8 cellular contexts compared by ENCODE assay signal in the genomic region with DNA sequence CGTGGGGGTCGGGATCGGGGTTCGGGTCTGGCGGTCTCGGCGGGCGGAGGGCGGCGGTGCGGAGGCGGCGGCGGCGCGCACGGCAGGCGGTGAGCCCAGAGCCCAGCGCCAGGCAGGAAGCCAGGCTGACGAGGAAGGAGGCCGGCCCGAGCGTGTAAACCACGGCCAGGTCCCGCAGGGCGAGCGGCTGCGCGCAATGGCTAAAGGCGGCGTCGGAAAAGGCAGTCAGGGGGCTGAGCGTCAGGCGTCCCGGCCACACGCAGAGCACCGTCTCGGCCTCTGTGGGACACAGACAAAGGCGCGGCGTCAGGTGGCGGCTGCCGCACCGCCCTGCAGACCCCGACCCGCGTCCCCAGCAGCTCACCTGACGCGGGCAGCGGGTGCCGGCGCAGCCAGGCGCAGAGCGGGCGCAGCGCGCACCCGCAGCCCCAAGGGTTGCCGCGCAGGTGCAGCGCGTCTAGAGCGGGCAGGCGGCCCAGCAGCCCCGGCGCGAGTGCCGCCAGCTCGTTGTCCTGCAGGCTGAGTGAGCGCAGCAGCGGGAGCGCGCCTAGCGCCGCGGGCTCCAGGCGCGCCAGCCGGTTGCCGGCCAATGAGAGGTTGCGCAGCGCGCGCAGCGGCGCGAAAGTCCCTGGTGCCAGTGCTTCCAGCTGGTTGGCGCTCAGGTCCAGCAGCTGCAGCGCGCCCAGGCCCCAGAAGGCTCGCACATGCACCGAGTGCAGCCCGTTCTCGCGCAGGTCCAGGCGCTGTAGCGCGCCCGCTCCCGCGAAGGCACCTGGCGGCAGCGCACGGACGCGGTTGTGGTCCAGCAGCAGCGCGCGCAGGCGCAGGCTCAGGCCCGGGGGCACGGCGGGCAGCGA. TPM values are rescaled to one million over a fixed set of nuclear protein-coding genes. Genes with fewer than 3 reads are reported as not detected.
DNase-seq lines count a peak whose midpoint lies in the region; ATAC-seq, FAIRE-seq and TF ChIP-seq lines count a peak whose summit lies in the region.

No MANE protein-coding gene starts in this region.

- H3K4me3 ChIP-seq in A549 (peak overlapping the region; percentile 47), GM12864 (ENCODE audit: low read depth, low read length) (peak overlapping the region; percentile 46), iPS DF 6.9 (ENCODE audit: low read length) (peak overlapping the region; percentile 35)

- CTCF ChIA-PET in A549 (lab: Yijun Ruan, JAX): interaction anchor here (0.5 to 16.5 kb wide), 11 partner anchors 10 to 67 kb away, joined by 3 to 156 read pairs (median 5); a partner anchor contains a TSS

- no peak for TF ChIP-seq CTCF in A549 (IDR thresholded peaks at IDR 0.05)
- no peak for TF ChIP-seq CTCF in GM12864 (IDR thresholded peaks at IDR 0.05; ENCODE audit: low read depth, low read length, missing control alignments)

- H3K4me2 ChIP-seq in A549: peak overlapping the region; percentile 99

- H3K27me3 Mint-ChIP-seq in stimulated activated memory B cell treated with anti-CD40 and anti-IgM and Interleukin-4, amounts not matched to agents 10 μg/mL and 1 μg/mL and 100 μg/mL, for 72 hours: peaks cover 67% of the 10 kb centered on the region

- no peak overlapping the region for H3K27ac Mint-ChIP-seq in activated naive CD4-positive, alpha-beta T cell treated with anti-CD3 and anti-CD28 coated beads, Interleukin-2, amount 50 U/mL, for 72 hours
- no peak overlapping the region for H3K27ac Mint-ChIP-seq in stimulated activated memory B cell treated with anti-CD40 and anti-IgM and Interleukin-4, amounts not matched to agents 10 μg/mL and 1 μg/mL and 100 μg/mL, for 72 hours

- no peak for FAIRE-seq in A549 (lab: Jason Lieb, UNC)

- H3K4me3 Mint-ChIP-seq in stimulated activated memory B cell treated with anti-CD40 and anti-IgM and Interleukin-4, amounts not matched to agents 10 μg/mL and 1 μg/mL and 100 μg/mL, for 72 hours: peak overlapping the region; percentile 72

- H3K36me3 ChIP-seq in iPS DF 6.9 (ENCODE audit: control insufficient read depth, insufficient read depth, low read length): no peaks in the 10 kb centered on the region; the same call in 1 of the 2 replicates

- no peaks in the 10 kb centered on the region for H3K9me3 ChIP-seq in A549
- no peaks in the 10 kb centered on the region for H3K9me3 ChIP-seq in iPS DF 6.9 (ENCODE audit: control insufficient read depth, insufficient read depth, low read length)

- ATAC-seq in A549: peak; percentile 37 to 57
- peak; percentile 23 to 55 for ATAC-seq in activated naive CD4-positive, alpha-beta T cell treated with anti-CD3 and anti-CD28 coated beads, Interleukin-2, amount 50 U/mL, for 72 hours
- no peak for ATAC-seq in stimulated activated memory B cell treated with anti-CD40 and anti-IgM and Interleukin-4, amounts not matched to agents 10 μg/mL and 1 μg/mL and 100 μg/mL, for 72 hours
- ATAC-seq in GM18907 (IDR thresholded peaks at IDR 0.05; ENCODE audit: unreplicated experiment): no peak

- POLR2A ChIA-PET in A549 (lab: Yijun Ruan, JAX): interaction anchor here (0.6 to 1.8 kb wide), 7 partner anchors 12 to 177 kb away, joined by 3 to 7 read pairs (median 4); a partner anchor contains a TSS

- no peak for TF ChIP-seq RAD21 in A549 (conservative IDR thresholded peaks at IDR 0.05 in 1 of 2, IDR thresholded peaks at IDR 0.05 in 1 of 2)

- TF ChIP-seq EP300 in A549 (IDR thresholded peaks at IDR 0.05): no peak

- H3K9me3 Mint-ChIP-seq in activated naive CD4-positive, alpha-beta T cell treated with anti-CD3 and anti-CD28 coated beads, Interleukin-2, amount 50 U/mL, for 72 hours: no peaks in the 10 kb centered on the region
- H3K9me3 Mint-ChIP-seq in stimulated activated memory B cell treated with anti-CD40 and anti-IgM and Interleukin-4, amounts not matched to agents 10 μg/mL and 1 μg/mL and 100 μg/mL, for 72 hours: no peaks in the 10 kb centered on the region

- H3K4me1 Mint-ChIP-seq in stimulated activated memory B cell treated with anti-CD40 and anti-IgM and Interleukin-4, amounts not matched to agents 10 μg/mL and 1 μg/mL and 100 μg/mL, for 72 hours: peaks cover 6% of the 10 kb centered on the region

- DNase-seq in A549 (ENCODE audit: low read depth in 1 of 2, low spot score in 1 of 2) (peak; percentile 74 to 84), GM12864 (ENCODE audit: low read depth) (no peak), NCI-H2171 (lab: John Stamatoyannopoulos, UW) (peak; percentile 74), iPS DF 6.9 (ENCODE audit: low read depth, low spot score) (no peak), H4 (ENCODE audit: low spot score) (no peak)
- peak in 1 of 2 donors; percentile 36 for DNase-seq in activated naive CD4-positive, alpha-beta T cell treated with anti-CD3 and anti-CD28 coated beads, Interleukin-2, amount 50 U/mL, for 72 hours (ENCODE audit: low spot score in 2 of 2)

- peaks cover 27% of the 10 kb centered on the region for H3K4me1 ChIP-seq in A549
- H3K4me1 ChIP-seq in iPS DF 6.9 (ENCODE audit: control insufficient read depth, insufficient read depth, low read length): peaks cover 7% of the 10 kb centered on the region

- H3K27ac ChIP-seq in A549 (peak overlapping the region; percentile 59 to 78), iPS DF 6.9 (ENCODE audit: low read length) (no peak overlapping the region)

- under 1% methylated on average over 29 of the region's 114 CpGs for WGBS in A549 (ENCODE audit: missing lambda C conversion rate)
- no CpG with 5 or more reads among the region's 114 CpGs for WGBS in iPS DF 6.9 (ENCODE audit: insufficient coverage, insufficient read length)

- H3K27me3 ChIP-seq in iPS DF 6.9 (ENCODE audit: control insufficient read depth, insufficient read depth, low read length): peaks cover 35% of the 10 kb centered on the region

- peak; percentile 39 for TF ChIP-seq POLR2A in A549 (IDR thresholded peaks at IDR 0.05; ENCODE audit: low read length)

- H3K36me3 Mint-ChIP-seq in activated naive CD4-positive, alpha-beta T cell treated with anti-CD3 and anti-CD28 coated beads, Interleukin-2, amount 50 U/mL, for 72 hours: no peaks in the 10 kb centered on the region
- no peaks in the 10 kb centered on the region for H3K36me3 Mint-ChIP-seq in stimulated activated memory B cell treated with anti-CD40 and anti-IgM and Interleukin-4, amounts not matched to agents 10 μg/mL and 1 μg/mL and 100 μg/mL, for 72 hours

TF ChIP-seq in A549, 52 proteins besides CTCF, POLR2A, EP300 and RAD21 (continues in another document):
- TF ChIP-seq, protein P1, sequence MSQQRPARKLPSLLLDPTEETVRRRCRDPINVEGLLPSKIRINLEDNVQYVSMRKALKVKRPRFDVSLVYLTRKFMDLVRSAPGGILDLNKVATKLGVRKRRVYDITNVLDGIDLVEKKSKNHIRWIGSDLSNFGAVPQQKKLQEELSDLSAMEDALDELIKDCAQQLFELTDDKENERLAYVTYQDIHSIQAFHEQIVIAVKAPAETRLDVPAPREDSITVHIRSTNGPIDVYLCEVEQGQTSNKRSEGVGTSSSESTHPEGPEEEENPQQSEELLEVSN (IDR thresholded peaks at IDR 0.05; ENCODE audit: borderline replicate concordance, low read depth): peak; percentile 61

RNA-seq across cellular contexts. Expression of a gene that starts 0.7 kb away (rescaled TPM):
- 0.08 and 0.09 TPM in 2 replicates for polyA plus RNA-seq in A549 (2011; rRNA removed)
- polyA plus RNA-seq in A549 (2012; cell fraction: cytosol; rRNA removed): 1.4 and 2.3 TPM in 2 replicates
- 0.81 and 2.7 TPM in 2 replicates for polyA plus RNA-seq in A549 (2012; cell fraction: nucleus; rRNA removed)
- 0.80 to 1.2 TPM (median 1.0 TPM) in 3 replicates for polyA plus RNA-seq in A549 (2017; fragmentation: RNase III; extraction: RNeasy Plus Mini Kit Qiagen cat#74134 plus additional on column Dnase treatment)
- not detected in 2 replicates for polyA minus RNA-seq in A549 (2011; rRNA and poly(A)+ RNA removed)
- not detected for total RNA-seq in activated naive CD4-positive, alpha-beta T cell treated with anti-CD3 and anti-CD28 coated beads, Interleukin-2, amount 50 U/mL, for 72 hours
- 0.10 and 0.12 TPM in 2 replicates for total RNA-seq in H4 (2014; rRNA removed; shearing (Covaris generic))

RNA-seq across cellular contexts. Expression of a gene that starts 2.7 kb away (rescaled TPM):
- not detected in 2 replicates for polyA plus RNA-seq in A549 (2011; rRNA removed)
- not detected in 2 replicates for polyA plus RNA-seq in A549 (2012; cell fraction: cytosol; rRNA removed)
- 0.24 TPM in 1 of 2 replicates, not detected in the other for polyA plus RNA-seq in A549 (2012; cell fraction: nucleus; rRNA removed)
- not detected in 3 replicates for polyA plus RNA-seq in A549 (2017; fragmentation: RNase III; extraction: RNeasy Plus Mini Kit Qiagen cat#74134 plus additional on column Dnase treatment)
- not detected in 2 replicates for polyA minus RNA-seq in A549 (2011; rRNA and poly(A)+ RNA removed)
- total RNA-seq in activated naive CD4-positive, alpha-beta T cell treated with anti-CD3 and anti-CD28 coated beads, Interleukin-2, amount 50 U/mL, for 72 hours: not detected
- total RNA-seq in H4 (2014; rRNA removed; shearing (Covaris generic)): not detected in 2 replicates

RNA-seq across cellular contexts. Expression of a gene that starts 19.2 kb away (rescaled TPM):
- polyA plus RNA-seq in A549 (2011; rRNA removed) (17.5 and 22.3 TPM in 2 replicates), A549 (2017; fragmentation: RNase III; extraction: RNeasy Plus Mini Kit Qiagen cat#74134 plus additional on column Dnase treatment) (35.4 to 40.7 TPM (median 39.9 TPM) in 3 replicates)
- 37.1 and 48.9 TPM in 2 replicates for polyA plus RNA-seq in A549 (2012; cell fraction: cytosol; rRNA removed)
- 202 and 265 TPM in 2 replicates for polyA plus RNA-seq in A549 (2012; cell fraction: nucleus; rRNA removed)
- 18.9 and 25.5 TPM in 2 replicates for polyA minus RNA-seq in A549 (2011; rRNA and poly(A)+ RNA removed)
- total RNA-seq in activated naive CD4-positive, alpha-beta T cell treated with anti-CD3 and anti-CD28 coated beads, Interleukin-2, amount 50 U/mL, for 72 hours: 10 to 100 TPM; 48.1 to 68.3 TPM
- total RNA-seq in H4 (2014; rRNA removed; shearing (Covaris generic)): 8.2 and 13.4 TPM in 2 replicates

RNA-seq across cellular contexts. Expression of a gene that starts 19.3 kb away (rescaled TPM):
- polyA plus RNA-seq in A549 (2011; rRNA removed): 52.6 and 54.1 TPM in 2 replicates
- 201 and 204 TPM in 2 replicates for polyA plus RNA-seq in A549 (2012; cell fraction: cytosol; rRNA removed)
- polyA plus RNA-seq in A549 (2012; cell fraction: nucleus; rRNA removed): 122 and 139 TPM in 2 replicates
- 89.2 to 102 TPM (median 102 TPM) in 3 replicates for polyA plus RNA-seq in A549 (2017; fragmentation: RNase III; extraction: RNeasy Plus Mini Kit Qiagen cat#74134 plus additional on column Dnase treatment)
- polyA minus RNA-seq in A549 (2011; rRNA and poly(A)+ RNA removed): 10.9 and 21.7 TPM in 2 replicates
- total RNA-seq in activated naive CD4-positive, alpha-beta T cell treated with anti-CD3 and anti-CD28 coated beads, Interleukin-2, amount 50 U/mL, for 72 hours: 10 to 100 TPM; 37.1 to 64.0 TPM
- 71.6 and 91.9 TPM in 2 replicates for total RNA-seq in H4 (2014; rRNA removed; shearing (Covaris generic))

RNA-seq across cellular contexts. Expression of a gene that starts 30.2 kb away (rescaled TPM):
- 0.11 and 0.13 TPM in 2 replicates for polyA plus RNA-seq in A549 (2011; rRNA removed)
- 0.30 and 0.57 TPM in 2 replicates for polyA plus RNA-seq in A549 (2012; cell fraction: cytosol; rRNA removed)
- polyA plus RNA-seq in A549 (2012; cell fraction: nucleus; rRNA removed): 0.38 and 0.78 TPM in 2 replicates
- polyA plus RNA-seq in A549 (2017; fragmentation: RNase III; extraction: RNeasy Plus Mini Kit Qiagen cat#74134 plus additional on column Dnase treatment): 0.30 to 0.51 TPM (median 0.45 TPM) in 3 replicates
- 0.17 and 0.88 TPM in 2 replicates for polyA minus RNA-seq in A549 (2011; rRNA and poly(A)+ RNA removed)
- total RNA-seq in activated naive CD4-positive, alpha-beta T cell treated with anti-CD3 and anti-CD28 coated beads, Interleukin-2, amount 50 U/mL, for 72 hours: under 1 TPM in 1 of 2 donors, not detected in 1; 0.10 TPM
- not detected in 2 replicates for total RNA-seq in H4 (2014; rRNA removed; shearing (Covaris generic))

Comparison
In these comparisons a context has a peak if more than half of its experiments do, and no peak if none do; other contexts are left out.
1. ATAC-seq: peak in A549 (2 of 2) and activated naive CD4-positive, alpha-beta T cell treated with anti-CD3 and anti-CD28 coated beads, Interleukin-2, amount 50 U/mL, for 72 hours (2 of 2); none in stimulated activated memory B cell treated with anti-CD40 and anti-IgM and Interleukin-4, amounts not matched to agents 10 μg/mL and 1 μg/mL and 100 μg/mL, for 72 hours (single experiment) and GM18907 (single experiment).
2. DNase-seq: peak in A549 (2 of 2) and NCI-H2171 (single experiment); none in GM12864 (single experiment), iPS DF 6.9 (single experiment) and H4 (single experiment).
3. Peak in every context shown above with its lines, with median percentiles within 50 percentile points of each other: H3K4me3 ChIP-seq.